1 cellular context compared by ENCODE assay signal in the genomic region with DNA sequence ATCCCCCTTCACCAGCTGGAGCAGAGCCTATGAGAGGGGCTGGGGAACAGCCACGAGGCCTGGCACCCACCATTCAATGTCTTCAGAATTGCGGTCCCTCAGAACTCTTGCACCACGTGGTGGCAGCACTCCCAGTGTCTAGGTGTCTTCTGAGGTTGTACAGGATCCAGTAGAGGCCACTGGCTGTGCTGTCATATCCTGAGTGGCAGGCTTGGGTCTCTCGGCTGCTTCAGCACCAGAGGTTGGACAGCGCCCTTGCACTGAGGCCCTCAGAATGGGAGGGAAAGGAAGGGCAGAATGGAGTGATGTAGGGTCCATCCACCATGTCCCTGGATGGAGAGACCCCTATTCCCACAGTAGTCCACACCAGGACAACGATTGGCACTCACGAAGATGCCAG.
TF ChIP-seq lines count a peak whose summit lies in the region.

No MANE protein-coding gene starts in this region.

TF ChIP-seq in A549, 52 proteins besides CTCF, POLR2A, EP300 and RAD21 (continued from another document):
- TF ChIP-seq RNF2 (IDR thresholded peaks at IDR 0.05; ENCODE audit: borderline replicate concordance, low read depth) (no peak), ZNF302 (CRISPR knock-in tag; IDR thresholded peaks at IDR 0.05) (no peak), NR3C1 (IDR thresholded peaks at IDR 0.05) (no peak)
